ENCODE assay signal across 1 cellular context in genomic region chr21:46210378-46211136, GRCh38.
TF ChIP-seq lines count a peak whose summit lies in the region.

No MANE protein-coding gene starts in this region.

TF ChIP-seq in HepG2, 621 proteins besides CTCF, POLR2A, EP300 and RAD21:
- TF ChIP-seq, protein P1, sequence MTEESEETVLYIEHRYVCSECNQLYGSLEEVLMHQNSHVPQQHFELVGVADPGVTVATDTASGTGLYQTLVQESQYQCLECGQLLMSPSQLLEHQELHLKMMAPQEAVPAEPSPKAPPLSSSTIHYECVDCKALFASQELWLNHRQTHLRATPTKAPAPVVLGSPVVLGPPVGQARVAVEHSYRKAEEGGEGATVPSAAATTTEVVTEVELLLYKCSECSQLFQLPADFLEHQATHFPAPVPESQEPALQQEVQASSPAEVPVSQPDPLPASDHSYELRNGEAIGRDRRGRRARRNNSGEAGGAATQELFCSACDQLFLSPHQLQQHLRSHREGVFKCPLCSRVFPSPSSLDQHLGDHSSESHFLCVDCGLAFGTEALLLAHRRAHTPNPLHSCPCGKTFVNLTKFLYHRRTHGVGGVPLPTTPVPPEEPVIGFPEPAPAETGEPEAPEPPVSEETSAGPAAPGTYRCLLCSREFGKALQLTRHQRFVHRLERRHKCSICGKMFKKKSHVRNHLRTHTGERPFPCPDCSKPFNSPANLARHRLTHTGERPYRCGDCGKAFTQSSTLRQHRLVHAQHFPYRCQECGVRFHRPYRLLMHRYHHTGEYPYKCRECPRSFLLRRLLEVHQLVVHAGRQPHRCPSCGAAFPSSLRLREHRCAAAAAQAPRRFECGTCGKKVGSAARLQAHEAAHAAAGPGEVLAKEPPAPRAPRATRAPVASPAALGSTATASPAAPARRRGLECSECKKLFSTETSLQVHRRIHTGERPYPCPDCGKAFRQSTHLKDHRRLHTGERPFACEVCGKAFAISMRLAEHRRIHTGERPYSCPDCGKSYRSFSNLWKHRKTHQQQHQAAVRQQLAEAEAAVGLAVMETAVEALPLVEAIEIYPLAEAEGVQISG (CRISPR knock-in tag; IDR thresholded peaks at IDR 0.05): no peak
- TF ChIP-seq HOMEZ (CRISPR knock-in tag; IDR thresholded peaks at IDR 0.05; ENCODE audit: low read depth): no peak
- no peak for TF ChIP-seq FOSL2 (CRISPR knock-in tag; IDR thresholded peaks at IDR 0.05)
- no peak for TF ChIP-seq ASH2L (IDR thresholded peaks at IDR 0.05; ENCODE audit: insufficient read length, low read depth, low read length)
- no peak for TF ChIP-seq MYNN (CRISPR knock-in tag; IDR thresholded peaks at IDR 0.05; ENCODE audit: low read depth)
- no peak for TF ChIP-seq ZNF274 (CRISPR knock-in tag; IDR thresholded peaks at IDR 0.05)
- TF ChIP-seq ELF4 (CRISPR knock-in tag; IDR thresholded peaks at IDR 0.05; ENCODE audit: borderline replicate concordance): no peak
- TF ChIP-seq ZNF615 (CRISPR knock-in tag; IDR thresholded peaks at IDR 0.05; ENCODE audit: borderline replicate concordance): no peak
- TF ChIP-seq ZBTB7A (CRISPR knock-in tag; IDR thresholded peaks at IDR 0.05): no peak
- no peak for TF ChIP-seq THAP11 (CRISPR knock-in tag; IDR thresholded peaks at IDR 0.05)
- TF ChIP-seq KDM5B (CRISPR knock-in tag; IDR thresholded peaks at IDR 0.05; ENCODE audit: borderline replicate concordance): no peak
- TF ChIP-seq ZNF432 (CRISPR knock-in tag; IDR thresholded peaks at IDR 0.05; ENCODE audit: borderline replicate concordance): no peak
- peak; percentile 27; the same call in 1 of the 2 replicates for TF ChIP-seq ZNF687 (CRISPR knock-in tag; IDR thresholded peaks at IDR 0.05)
- TF ChIP-seq REPIN1 (CRISPR knock-in tag; IDR thresholded peaks at IDR 0.05; ENCODE audit: borderline replicate concordance, low read depth): no peak
- TF ChIP-seq, protein P2, sequence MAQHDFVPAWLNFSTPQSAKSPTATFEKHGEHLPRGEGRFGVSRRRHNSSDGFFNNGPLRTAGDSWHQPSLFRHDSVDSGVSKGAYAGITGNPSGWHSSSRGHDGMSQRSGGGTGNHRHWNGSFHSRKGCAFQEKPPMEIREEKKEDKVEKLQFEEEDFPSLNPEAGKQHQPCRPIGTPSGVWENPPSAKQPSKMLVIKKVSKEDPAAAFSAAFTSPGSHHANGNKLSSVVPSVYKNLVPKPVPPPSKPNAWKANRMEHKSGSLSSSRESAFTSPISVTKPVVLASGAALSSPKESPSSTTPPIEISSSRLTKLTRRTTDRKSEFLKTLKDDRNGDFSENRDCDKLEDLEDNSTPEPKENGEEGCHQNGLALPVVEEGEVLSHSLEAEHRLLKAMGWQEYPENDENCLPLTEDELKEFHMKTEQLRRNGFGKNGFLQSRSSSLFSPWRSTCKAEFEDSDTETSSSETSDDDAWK (CRISPR knock-in tag; IDR thresholded peaks at IDR 0.05): no peak
- TF ChIP-seq THYN1 (CRISPR knock-in tag; IDR thresholded peaks at IDR 0.05; ENCODE audit: borderline replicate concordance, low read depth): no peak
- TF ChIP-seq AGO2 (optimal IDR thresholded peaks at IDR 0.05; ENCODE audit: low read depth, low read length): peak; percentile 25
- no peak for TF ChIP-seq MNT (IDR thresholded peaks at IDR 0.05)
- TF ChIP-seq ZNF512 (CRISPR knock-in tag; IDR thresholded peaks at IDR 0.05): no peak
- TF ChIP-seq TAF15 (IDR thresholded peaks at IDR 0.05; ENCODE audit: low read depth, low read length, poor library complexity, severe bottlenecking): no peak
- no peak for TF ChIP-seq ZNF101 (CRISPR knock-in tag; IDR thresholded peaks at IDR 0.05; ENCODE audit: borderline replicate concordance, low read depth)
- no peak for TF ChIP-seq MED8 (CRISPR knock-in tag; IDR thresholded peaks at IDR 0.05; ENCODE audit: insufficient replicate concordance)
- TF ChIP-seq, protein P3, sequence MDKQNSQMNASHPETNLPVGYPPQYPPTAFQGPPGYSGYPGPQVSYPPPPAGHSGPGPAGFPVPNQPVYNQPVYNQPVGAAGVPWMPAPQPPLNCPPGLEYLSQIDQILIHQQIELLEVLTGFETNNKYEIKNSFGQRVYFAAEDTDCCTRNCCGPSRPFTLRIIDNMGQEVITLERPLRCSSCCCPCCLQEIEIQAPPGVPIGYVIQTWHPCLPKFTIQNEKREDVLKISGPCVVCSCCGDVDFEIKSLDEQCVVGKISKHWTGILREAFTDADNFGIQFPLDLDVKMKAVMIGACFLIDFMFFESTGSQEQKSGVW (CRISPR knock-in tag; IDR thresholded peaks at IDR 0.05; ENCODE audit: borderline replicate concordance): no peak
- TF ChIP-seq NFKBIZ (CRISPR knock-in tag; IDR thresholded peaks at IDR 0.05): no peak
- TF ChIP-seq SNAI1 (CRISPR knock-in tag; IDR thresholded peaks at IDR 0.05; ENCODE audit: borderline replicate concordance): no peak
- no peak for TF ChIP-seq ZNF34 (CRISPR knock-in tag; IDR thresholded peaks at IDR 0.05; ENCODE audit: borderline replicate concordance)
- no peak for TF ChIP-seq ZNF160 (CRISPR knock-in tag; IDR thresholded peaks at IDR 0.05)
- TF ChIP-seq STAG1 (CRISPR knock-in tag; IDR thresholded peaks at IDR 0.05): peak; percentile 49
- TF ChIP-seq ZFP91 (CRISPR knock-in tag; IDR thresholded peaks at IDR 0.05; ENCODE audit: borderline replicate concordance): peak; percentile 40; the same call in 1 of the 2 replicates
- peak; percentile 87 for TF ChIP-seq ZBTB33 (CRISPR knock-in tag; IDR thresholded peaks at IDR 0.05)
- TF ChIP-seq ARNT (IDR thresholded peaks at IDR 0.05): no peak
